Comparison of ENCODE assay signal across 17 cellular contexts in the genomic region with DNA sequence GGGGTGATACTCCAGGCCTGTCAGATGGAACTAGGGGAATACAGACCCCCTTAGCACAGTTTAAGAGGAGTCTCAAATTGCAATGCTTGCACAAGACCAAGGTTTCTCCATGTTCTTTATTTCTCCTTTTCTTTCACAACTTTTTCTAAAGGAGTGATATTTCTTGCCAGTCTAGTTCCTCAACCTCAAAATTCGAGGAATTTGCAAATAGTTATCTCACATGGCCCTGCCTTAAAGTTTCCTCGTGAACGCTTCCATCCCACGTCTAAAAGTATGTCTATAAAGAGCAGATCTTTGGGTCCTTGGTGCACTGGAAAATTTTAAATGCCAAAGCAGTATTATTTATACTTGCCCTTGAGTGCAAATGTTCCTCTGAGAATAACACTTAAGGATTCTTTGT.
"Had no signal": no experiment of that assay in that cellular context is flagged by ENCODE, and none has a peak within 500 bp of the region (broad histone marks: within the 10 kb centered on the region; RNA-seq: fewer than 3 reads in every experiment).

No MANE protein-coding gene starts in this region.

- H3K36me3 ChIP-seq: right lobe of liver, suprapubic skin, upper lobe of left lung had no signal

- H3K4me3 ChIP-seq: hepatocyte, right lobe of liver, suprapubic skin, upper lobe of left lung had no signal

- H3K4me1 ChIP-seq: parathyroid adenoma, right lobe of liver, suprapubic skin had no signal

- H3K27me3 Mint-ChIP-seq: activated CD4-positive, alpha-beta T cell treated with anti-CD3 and anti-CD28 coated beads, Interleukin-2, amount 10 ng/mL, durations not matched to agents 7 days and 5 days; activated naive CD4-positive, alpha-beta T cell treated with anti-CD3 and anti-CD28 coated beads, Interleukin-2, amount 10 ng/mL, durations not matched to agents 7 days and 5 days; activated T-cell treated with anti-CD3 and anti-CD28 coated beads, Interleukin-2, amount 50 U/mL, for 24 hours; stimulated activated naive CD8-positive, alpha-beta T cell treated with anti-CD3 and anti-CD28 coated beads, Interleukin-15, Interleukin-2, amounts not matched to agents 100 ng/mL and 50 ng/mL, for 24 hours had no signal

- H3K4me1 Mint-ChIP-seq: activated CD4-positive, alpha-beta T cell treated with anti-CD3 and anti-CD28 coated beads, Interleukin-2, amount 10 ng/mL, durations not matched to agents 7 days and 5 days; activated naive CD4-positive, alpha-beta T cell treated with anti-CD3 and anti-CD28 coated beads, Interleukin-2, amount 10 ng/mL, durations not matched to agents 7 days and 5 days had no signal

- DNase-seq: activated CD4-positive, alpha-beta T cell treated with anti-CD3 and anti-CD28 coated beads, Interleukin-2, amount 10 ng/mL, durations not matched to agents 7 days and 5 days; activated CD8-positive, alpha-beta T cell treated with anti-CD3 and anti-CD28 coated beads, Interleukin-2, amount 10 ng/mL, durations not matched to agents 7 days and 5 days; activated naive CD4-positive, alpha-beta T cell treated with anti-CD3 and anti-CD28 coated beads, Interleukin-2, amount 10 ng/mL, durations not matched to agents 7 days and 5 days; activated T-cell treated with anti-CD3 and anti-CD28 coated beads, Interleukin-2, amount 50 U/mL, for 24 hours; effector CD8-positive, alpha-beta T cell; mesendoderm; natural killer cell; right lobe of liver; stimulated activated CD4-positive, alpha-beta T cell treated with anti-CD3 and anti-CD28 coated beads, Interleukin-1b, Interleukin-23, amount 100 ng/mL, for 48 hours; upper lobe of left lung had no signal

- H3K27ac ChIP-seq: hepatocyte, parathyroid adenoma, right lobe of liver, suprapubic skin had no signal

- H3K27ac Mint-ChIP-seq: activated CD4-positive, alpha-beta T cell treated with anti-CD3 and anti-CD28 coated beads, Interleukin-2, amount 10 ng/mL, durations not matched to agents 7 days and 5 days; activated CD8-positive, alpha-beta T cell treated with anti-CD3 and anti-CD28 coated beads, Interleukin-2, amount 10 ng/mL, durations not matched to agents 7 days and 5 days; activated naive CD4-positive, alpha-beta T cell treated with anti-CD3 and anti-CD28 coated beads, Interleukin-2, amount 10 ng/mL, durations not matched to agents 7 days and 5 days; activated T-cell treated with anti-CD3 and anti-CD28 coated beads, Interleukin-2, amount 50 U/mL, for 24 hours; natural killer cell; stimulated activated naive CD8-positive, alpha-beta T cell treated with anti-CD3 and anti-CD28 coated beads, Interleukin-15, Interleukin-2, amounts not matched to agents 100 ng/mL and 50 ng/mL, for 24 hours; T-helper 1 cell treated with Interleukin-12 subunit alpha and Interleukin-12 subunit beta and Interleukin-4 antibody, amounts not matched to agents 30 μg/mL and 1 μg/mL, for 36 hours had no signal

- ATAC-seq: activated CD4-positive, CD25-positive, alpha-beta regulatory T cell treated with anti-CD3 and anti-CD28 coated beads, Interleukin-2, amount 50 U/mL, for 24 hours; activated CD8-positive, alpha-beta T cell treated with anti-CD3 and anti-CD28 coated beads, Interleukin-2, amount 10 ng/mL, durations not matched to agents 7 days and 5 days; esophagus mucosa; natural killer cell had no signal

- H3K36me3 Mint-ChIP-seq: activated naive CD4-positive, alpha-beta T cell treated with anti-CD3 and anti-CD28 coated beads, Interleukin-2, amount 10 ng/mL, durations not matched to agents 7 days and 5 days; natural killer cell had no signal

- H3K4me3 Mint-ChIP-seq: activated CD4-positive, alpha-beta T cell treated with anti-CD3 and anti-CD28 coated beads, Interleukin-2, amount 10 ng/mL, durations not matched to agents 7 days and 5 days; activated CD8-positive, alpha-beta T cell treated with anti-CD3 and anti-CD28 coated beads, Interleukin-2, amount 10 ng/mL, durations not matched to agents 7 days and 5 days; activated naive CD4-positive, alpha-beta T cell treated with anti-CD3 and anti-CD28 coated beads, Interleukin-2, amount 10 ng/mL, durations not matched to agents 7 days and 5 days; activated T-cell treated with anti-CD3 and anti-CD28 coated beads, Interleukin-2, amount 50 U/mL, for 24 hours; natural killer cell; stimulated activated naive CD8-positive, alpha-beta T cell treated with anti-CD3 and anti-CD28 coated beads, Interleukin-15, Interleukin-2, amounts not matched to agents 100 ng/mL and 50 ng/mL, for 24 hours; T-helper 1 cell treated with Interleukin-12 subunit alpha and Interleukin-12 subunit beta and Interleukin-4 antibody, amounts not matched to agents 30 μg/mL and 1 μg/mL, for 36 hours had no signal

- H3K27me3 ChIP-seq: hepatocyte, right lobe of liver, suprapubic skin, upper lobe of left lung had no signal

- H3K9me3 Mint-ChIP-seq: activated CD4-positive, alpha-beta T cell treated with anti-CD3 and anti-CD28 coated beads, Interleukin-2, amount 10 ng/mL, durations not matched to agents 7 days and 5 days; activated T-cell treated with anti-CD3 and anti-CD28 coated beads, Interleukin-2, amount 50 U/mL, for 24 hours; stimulated activated naive CD8-positive, alpha-beta T cell treated with anti-CD3 and anti-CD28 coated beads, Interleukin-15, Interleukin-2, amounts not matched to agents 100 ng/mL and 50 ng/mL, for 24 hours; T-helper 1 cell treated with Interleukin-12 subunit alpha and Interleukin-12 subunit beta and Interleukin-4 antibody, amounts not matched to agents 30 μg/mL and 1 μg/mL, for 36 hours had no signal

- H3K9me3 ChIP-seq: right lobe of liver, upper lobe of left lung had no signal
